Comparison of ENCODE assay signal across 38 cellular contexts in the genomic region with DNA sequence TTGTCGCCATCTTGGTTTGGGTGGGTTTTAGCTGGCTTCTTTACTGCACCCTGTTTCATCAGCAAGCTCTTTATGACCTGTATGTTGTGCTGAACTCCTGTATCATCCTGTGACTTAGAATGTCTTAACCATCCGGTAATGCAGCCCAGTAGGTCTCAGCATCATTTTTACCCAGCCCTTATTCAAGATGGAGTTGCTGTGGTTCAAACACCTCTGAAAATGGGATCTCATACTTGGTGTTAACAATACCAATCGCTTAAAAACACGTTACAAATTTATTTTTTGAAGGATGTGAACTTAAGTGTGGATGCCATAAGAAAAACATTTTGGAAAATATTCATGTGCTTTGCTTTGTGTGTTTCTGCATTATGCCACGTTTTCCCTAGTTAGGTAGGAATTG. TPM values are rescaled to one million over a fixed set of nuclear protein-coding genes. Genes with fewer than 3 reads are reported as not detected.
"Had no signal": no experiment of that assay in that cellular context is flagged by ENCODE, and none has a peak within 500 bp of the region (broad histone marks: within the 10 kb centered on the region; RNA-seq: fewer than 3 reads in every experiment).

No MANE protein-coding gene starts in this region.

- H3K4me3 Mint-ChIP-seq: activated CD4-positive, alpha-beta memory T cell treated with anti-CD3 and anti-CD28 coated beads, Interleukin-2, amount 10 ng/mL, durations not matched to agents 7 days and 5 days; activated CD4-positive, alpha-beta T cell treated with anti-CD3 and anti-CD28 coated beads for 36 hours; activated CD4-positive, alpha-beta T cell treated with anti-CD3 and anti-CD28 coated beads, Interleukin-2, amount 10 ng/mL, durations not matched to agents 7 days and 5 days; activated CD8-positive, alpha-beta memory T cell treated with anti-CD3 and anti-CD28 coated beads, Interleukin-2, amount 10 ng/mL, durations not matched to agents 7 days and 5 days; activated CD8-positive, alpha-beta T cell treated with anti-CD3 and anti-CD28 coated beads, Interleukin-2, amount 10 ng/mL, durations not matched to agents 7 days and 5 days; activated naive CD4-positive, alpha-beta T cell treated with anti-CD3 and anti-CD28 coated beads, Interleukin-2, amount 10 ng/mL, durations not matched to agents 7 days and 5 days; activated naive CD4-positive, alpha-beta T cell treated with anti-CD3 and anti-CD28 coated beads, Interleukin-2, amount 50 U/mL, for 24 hours; activated naive CD8-positive, alpha-beta T cell; activated naive CD8-positive, alpha-beta T cell treated with anti-CD3 and anti-CD28 coated beads, Interleukin-2, amount 10 ng/mL, durations not matched to agents 7 days and 5 days; activated naive CD8-positive, alpha-beta T cell treated with anti-CD3 and anti-CD28 coated beads, Interleukin-2, amount 50 U/mL, for 24 hours; activated T-cell treated with anti-CD3 and anti-CD28 coated beads, Interleukin-2, amount 50 U/mL, for 24 hours; brain; T-helper 1 cell treated with Interleukin-12 subunit alpha and Interleukin-12 subunit beta and Interleukin-4 antibody, amounts not matched to agents 30 μg/mL and 1 μg/mL, for 36 hours; T-helper 2 cell treated with Interferon-gamma antibody and Interleukin-4, amounts not matched to agents 5 μg/mL and 100 μg/mL, for 36 hours; WTC11 had no signal

- H3K27me3 ChIP-seq: ascending aorta, cardiac muscle cell had no signal

- H3K36me3 Mint-ChIP-seq: activated CD8-positive, alpha-beta memory T cell treated with anti-CD3 and anti-CD28 coated beads, Interleukin-2, amount 10 ng/mL, durations not matched to agents 7 days and 5 days; activated naive CD4-positive, alpha-beta T cell treated with anti-CD3 and anti-CD28 coated beads, Interleukin-2, amount 10 ng/mL, durations not matched to agents 7 days and 5 days; activated naive CD4-positive, alpha-beta T cell treated with anti-CD3 and anti-CD28 coated beads, Interleukin-2, amount 50 U/mL, for 24 hours; activated naive CD8-positive, alpha-beta T cell; activated naive CD8-positive, alpha-beta T cell treated with anti-CD3 and anti-CD28 coated beads, Interleukin-2, amount 10 ng/mL, durations not matched to agents 7 days and 5 days; WTC11 had no signal

- H3K9me3 Mint-ChIP-seq: activated CD4-positive, alpha-beta memory T cell treated with anti-CD3 and anti-CD28 coated beads, Interleukin-2, amount 10 ng/mL, durations not matched to agents 7 days and 5 days; activated CD4-positive, alpha-beta T cell treated with anti-CD3 and anti-CD28 coated beads, Interleukin-2, amount 10 ng/mL, durations not matched to agents 7 days and 5 days; activated naive CD4-positive, alpha-beta T cell treated with anti-CD3 and anti-CD28 coated beads, Interleukin-2, amount 10 ng/mL, durations not matched to agents 7 days and 5 days; activated naive CD4-positive, alpha-beta T cell treated with anti-CD3 and anti-CD28 coated beads, Interleukin-2, amount 50 U/mL, for 24 hours; activated naive CD8-positive, alpha-beta T cell treated with anti-CD3 and anti-CD28 coated beads, Interleukin-2, amount 10 ng/mL, durations not matched to agents 7 days and 5 days; activated naive CD8-positive, alpha-beta T cell treated with anti-CD3 and anti-CD28 coated beads, Interleukin-2, amount 50 U/mL, for 24 hours; activated T-cell treated with anti-CD3 and anti-CD28 coated beads, Interleukin-2, amount 50 U/mL, for 24 hours; activated T-helper 2 cell treated with anti-CD3 and anti-CD28 coated beads, Interferon-gamma antibody, Interleukin-2, Interleukin-4, amounts not matched to agents 10 μg/mL and 5 μg/mL and 100 μg/mL, durations not matched to agents 14 hours and 24 hours and 36 hours; T-helper 1 cell treated with Interleukin-12 subunit alpha and Interleukin-12 subunit beta and Interleukin-4 antibody, amounts not matched to agents 30 μg/mL and 1 μg/mL, for 36 hours; T-helper 2 cell treated with Interferon-gamma antibody and Interleukin-4, amounts not matched to agents 5 μg/mL and 100 μg/mL, for 36 hours had no signal

- H3K36me3 ChIP-seq: ascending aorta, cardiac muscle cell had no signal

- H3K4me3 ChIP-seq: ascending aorta, cardiac muscle cell had no signal

- H3K9me3 ChIP-seq: ascending aorta had no signal

- ATAC-seq: activated CD4-positive, alpha-beta T cell treated with anti-CD3 and anti-CD28 coated beads for 36 hours; activated CD4-positive, CD25-positive, alpha-beta regulatory T cell treated with anti-CD3 and anti-CD28 coated beads, Interleukin-2, amount 50 U/mL, for 24 hours; activated CD8-positive, alpha-beta memory T cell treated with anti-CD3 and anti-CD28 coated beads, Interleukin-2, amount 10 ng/mL, durations not matched to agents 7 days and 5 days; activated CD8-positive, alpha-beta T cell treated with anti-CD3 and anti-CD28 coated beads, Interleukin-2, amount 10 ng/mL, durations not matched to agents 7 days and 5 days; activated naive CD8-positive, alpha-beta T cell treated with anti-CD3 and anti-CD28 coated beads, Interleukin-2, amount 50 U/mL, for 24 hours had no signal

- H3K27ac ChIP-seq: ascending aorta, cardiac muscle cell, VCaP had no signal

- DNase-seq: activated CD4-positive, alpha-beta memory T cell treated with anti-CD3 and anti-CD28 coated beads, Interleukin-2, amount 10 ng/mL, durations not matched to agents 7 days and 5 days; activated CD4-positive, alpha-beta T cell treated with anti-CD3 and anti-CD28 coated beads for 1 hour; activated CD4-positive, alpha-beta T cell treated with anti-CD3 and anti-CD28 coated beads for 36 hours; activated CD4-positive, alpha-beta T cell treated with anti-CD3 and anti-CD28 coated beads for 48 hours; activated CD4-positive, alpha-beta T cell treated with anti-CD3 and anti-CD28 coated beads, Interleukin-2, amount 10 ng/mL, durations not matched to agents 7 days and 5 days; activated CD4-positive, alpha-beta T cell treated with anti-CD3 and anti-CD28 coated beads, Interleukin-2, amount 50 U/mL, for 48 hours; activated CD4-positive, CD25-positive, alpha-beta regulatory T cell; activated CD8-positive, alpha-beta memory T cell treated with anti-CD3 and anti-CD28 coated beads for 24 hours; activated CD8-positive, alpha-beta memory T cell treated with anti-CD3 and anti-CD28 coated beads, Interleukin-2, amount 10 ng/mL, durations not matched to agents 7 days and 5 days; activated CD8-positive, alpha-beta memory T cell treated with anti-CD3 and anti-CD28 coated beads, Interleukin-2, amount 50 U/mL, for 48 hours; activated CD8-positive, alpha-beta T cell treated with anti-CD3 and anti-CD28 coated beads, Interleukin-2, amount 10 ng/mL, durations not matched to agents 7 days and 5 days; activated effector memory CD4-positive, alpha-beta T cell treated with Interleukin-2 at 50 U/mL for 16 hours; activated gamma-delta T cell; activated naive CD4-positive, alpha-beta T cell treated with anti-CD3 and anti-CD28 coated beads, Interleukin-2, amount 10 ng/mL, durations not matched to agents 7 days and 5 days; activated naive CD4-positive, alpha-beta T cell treated with Interleukin-2 at 50 U/mL for 16 hours; activated naive CD8-positive, alpha-beta T cell treated with anti-CD3 and anti-CD28 coated beads, Interleukin-2, amount 10 ng/mL, durations not matched to agents 7 days and 5 days; activated naive CD8-positive, alpha-beta T cell treated with anti-CD3 and anti-CD28 coated beads, Interleukin-2, amount 50 U/mL, for 24 hours; activated T-cell treated with anti-CD3 and anti-CD28 coated beads, Interleukin-2, amount 50 U/mL, for 24 hours; activated T-cell treated with anti-CD3 and anti-CD28 coated beads, Interleukin-2, amount 50 U/mL, for 48 hours; amygdala; anterior cingulate cortex; central memory CD4-positive, alpha-beta T cell; T-helper 1 cell; T-helper 2 cell; T-helper 9 cell had no signal

- H3K4me1 ChIP-seq: ascending aorta had no signal

- H3K27ac Mint-ChIP-seq: activated CD4-positive, alpha-beta memory T cell treated with anti-CD3 and anti-CD28 coated beads, Interleukin-2, amount 10 ng/mL, durations not matched to agents 7 days and 5 days; activated CD4-positive, alpha-beta T cell treated with anti-CD3 and anti-CD28 coated beads for 36 hours; activated CD4-positive, alpha-beta T cell treated with anti-CD3 and anti-CD28 coated beads, Interleukin-2, amount 10 ng/mL, durations not matched to agents 7 days and 5 days; activated CD8-positive, alpha-beta memory T cell treated with anti-CD3 and anti-CD28 coated beads, Interleukin-2, amount 10 ng/mL, durations not matched to agents 7 days and 5 days; activated CD8-positive, alpha-beta T cell treated with anti-CD3 and anti-CD28 coated beads, Interleukin-2, amount 10 ng/mL, durations not matched to agents 7 days and 5 days; activated naive CD4-positive, alpha-beta T cell treated with anti-CD3 and anti-CD28 coated beads, Interleukin-2, amount 10 ng/mL, durations not matched to agents 7 days and 5 days; activated naive CD4-positive, alpha-beta T cell treated with anti-CD3 and anti-CD28 coated beads, Interleukin-2, amount 50 U/mL, for 24 hours; activated naive CD8-positive, alpha-beta T cell; activated naive CD8-positive, alpha-beta T cell treated with anti-CD3 and anti-CD28 coated beads, Interleukin-2, amount 10 ng/mL, durations not matched to agents 7 days and 5 days; activated naive CD8-positive, alpha-beta T cell treated with anti-CD3 and anti-CD28 coated beads, Interleukin-2, amount 50 U/mL, for 24 hours; activated T-cell treated with anti-CD3 and anti-CD28 coated beads, Interleukin-2, amount 50 U/mL, for 24 hours; activated T-helper 2 cell treated with anti-CD3 and anti-CD28 coated beads, Interferon-gamma antibody, Interleukin-2, Interleukin-4, amounts not matched to agents 10 μg/mL and 5 μg/mL and 100 μg/mL, durations not matched to agents 14 hours and 24 hours and 36 hours; brain; T-helper 1 cell treated with Interleukin-12 subunit alpha and Interleukin-12 subunit beta and Interleukin-4 antibody, amounts not matched to agents 30 μg/mL and 1 μg/mL, for 36 hours; T-helper 2 cell treated with Interferon-gamma antibody and Interleukin-4, amounts not matched to agents 5 μg/mL and 100 μg/mL, for 36 hours; WTC11 had no signal

- FAIRE-seq: TTC549 had no signal

- H3K4me1 Mint-ChIP-seq: activated CD4-positive, alpha-beta memory T cell treated with anti-CD3 and anti-CD28 coated beads, Interleukin-2, amount 10 ng/mL, durations not matched to agents 7 days and 5 days; activated CD4-positive, alpha-beta T cell treated with anti-CD3 and anti-CD28 coated beads for 36 hours; activated CD4-positive, alpha-beta T cell treated with anti-CD3 and anti-CD28 coated beads, Interleukin-2, amount 10 ng/mL, durations not matched to agents 7 days and 5 days; activated CD8-positive, alpha-beta memory T cell treated with anti-CD3 and anti-CD28 coated beads, Interleukin-2, amount 10 ng/mL, durations not matched to agents 7 days and 5 days; activated naive CD4-positive, alpha-beta T cell treated with anti-CD3 and anti-CD28 coated beads, Interleukin-2, amount 10 ng/mL, durations not matched to agents 7 days and 5 days; activated naive CD4-positive, alpha-beta T cell treated with anti-CD3 and anti-CD28 coated beads, Interleukin-2, amount 50 U/mL, for 24 hours; activated naive CD8-positive, alpha-beta T cell treated with anti-CD3 and anti-CD28 coated beads, Interleukin-2, amount 10 ng/mL, durations not matched to agents 7 days and 5 days; activated naive CD8-positive, alpha-beta T cell treated with anti-CD3 and anti-CD28 coated beads, Interleukin-2, amount 50 U/mL, for 24 hours had no signal

RNA-seq across cellular contexts. Expression of gene PRR15, which starts 56.2 kb away (rescaled TPM):
- total RNA-seq: activated CD4-positive, alpha-beta memory T cell treated with anti-CD3 and anti-CD28 coated beads, Interleukin-2, amount 10 ng/mL, durations not matched to agents 7 days and 5 days; activated CD4-positive, alpha-beta T cell treated with anti-CD3 and anti-CD28 coated beads for 36 hours; activated CD4-positive, alpha-beta T cell treated with anti-CD3 and anti-CD28 coated beads, Interleukin-2, amount 10 ng/mL, durations not matched to agents 7 days and 5 days; activated CD8-positive, alpha-beta memory T cell treated with anti-CD3 and anti-CD28 coated beads, Interleukin-2, amount 10 ng/mL, durations not matched to agents 7 days and 5 days; activated CD8-positive, alpha-beta T cell treated with anti-CD3 and anti-CD28 coated beads, Interleukin-2, amount 10 ng/mL, durations not matched to agents 7 days and 5 days; activated naive CD8-positive, alpha-beta T cell treated with anti-CD3 and anti-CD28 coated beads, Interleukin-2, amount 10 ng/mL, durations not matched to agents 7 days and 5 days; activated T-helper 2 cell treated with anti-CD3 and anti-CD28 coated beads, Interferon-gamma antibody, Interleukin-2, Interleukin-4, amounts not matched to agents 10 μg/mL and 5 μg/mL and 100 μg/mL, durations not matched to agents 14 hours and 24 hours and 36 hours; ascending aorta; cerebellum had no signal
